ENCODE assay signal across 13 cellular contexts in the genomic region with DNA sequence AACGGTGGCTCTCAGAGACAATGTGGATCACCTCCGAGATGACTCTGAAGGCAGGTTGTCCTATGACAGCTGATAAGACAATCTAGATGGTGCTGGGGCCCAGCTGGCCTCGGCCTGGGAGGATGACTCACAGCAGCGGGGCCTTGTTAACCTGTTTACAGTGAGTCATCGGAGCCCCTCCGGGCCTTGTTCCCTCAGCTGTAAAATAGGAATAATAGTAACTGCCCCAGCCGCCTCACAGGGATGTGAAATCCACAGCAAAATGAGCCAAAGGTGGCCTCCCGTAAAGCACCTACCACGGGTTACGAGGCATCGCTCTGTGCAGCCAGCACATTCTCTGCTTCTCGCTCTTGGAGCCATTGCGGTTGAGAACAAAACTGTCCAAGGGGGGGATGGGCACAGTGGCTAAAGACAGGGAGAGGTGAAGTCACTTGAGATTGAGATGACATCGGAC.
A peak's percentile ranks its signal among the peaks of the same experiment; 100 is the strongest.
DNase-seq lines count a peak whose midpoint lies in the region; ATAC-seq, FAIRE-seq and TF ChIP-seq lines count a peak whose summit lies in the region.
"Had no signal": no experiment of that assay in that cellular context is flagged by ENCODE, and none has a peak within 500 bp of the region (broad histone marks: within the 10 kb centered on the region; RNA-seq: fewer than 3 reads in every experiment).

No MANE protein-coding gene starts in this region.

- no peaks in the 10 kb centered on the region; the same call in 1 of the 2 replicates for H3K9me3 ChIP-seq in MG63

- TF ChIP-seq CTCF in astrocyte of the spinal cord (IDR thresholded peaks at IDR 0.05; ENCODE audit: low read depth, low read length), result no peak

- no peak for FAIRE-seq in GM19239 (lab: Jason Lieb, UNC)
- FAIRE-seq: kidney had no signal

- in situ Hi-C loops in astrocyte of the spinal cord (cut with HindIII; ENCODE audit: low sequenced_read_pairs), result no loop called here

- DNase-seq in EL, result peak; percentile 71
- peak; percentile 48 for DNase-seq in MG63
- peak; percentile 19 for DNase-seq in astrocyte of the spinal cord (ENCODE audit: low read depth, low spot score)
- peak; percentile 41 for DNase-seq in mesenteric fat pad (ENCODE audit: low spot score)
- DNase-seq in NCI-H2171 (lab: John Stamatoyannopoulos, UW), result no peak
- no peak for DNase-seq in GM19239 (ENCODE audit: insufficient read length, low spot score)
- DNase-seq: activated CD4-positive, alpha-beta T cell treated with anti-CD3 and anti-CD28 coated beads, Interleukin-2, amount 10 ng/mL, durations not matched to agents 7 days and 5 days; activated naive CD8-positive, alpha-beta T cell treated with anti-CD3 and anti-CD28 coated beads, Interleukin-2, amount 10 ng/mL, durations not matched to agents 7 days and 5 days; DMS79; GOT3; kidney had no signal

- H3K4me3 ChIP-seq in MG63, result no peak overlapping the region
- no peak overlapping the region for H3K4me3 ChIP-seq in astrocyte of the spinal cord (ENCODE audit: low read depth, low read length)

- ATAC-seq in HG03565 (IDR thresholded peaks at IDR 0.05; ENCODE audit: unreplicated experiment) (no peak), HG03095 (IDR thresholded peaks at IDR 0.05; ENCODE audit: unreplicated experiment) (no peak)

- no peaks in the 10 kb centered on the region for H3K36me3 ChIP-seq in MG63

- H3K27me3 ChIP-seq in MG63, result no peaks in the 10 kb centered on the region

Comparison
In these comparisons a context has a peak if more than half of its experiments do, and no peak if none do; other contexts are left out.
1. DNase-seq: peak in EL (single experiment), MG63 (single experiment), astrocyte of the spinal cord (single experiment) and mesenteric fat pad (single experiment); none in NCI-H2171 (single experiment) and GM19239 (single experiment).